9 cellular contexts compared by ENCODE assay signal in genomic region chr21:33914188-33914587, GRCh38. TPM values are rescaled to one million over a fixed set of nuclear protein-coding genes. Genes with fewer than 3 reads are reported as not detected.
DNase-seq lines count a peak whose midpoint lies in the region; ATAC-seq and TF ChIP-seq lines count a peak whose summit lies in the region.
"Had no signal": no experiment of that assay in that cellular context is flagged by ENCODE, and none has a peak within 500 bp of the region (broad histone marks: within the 10 kb centered on the region; RNA-seq: fewer than 3 reads in every experiment).

No MANE protein-coding gene starts in this region.

- H3K4me2 ChIP-seq in Loucy (ENCODE audit: low read depth, low read length, poor library complexity, severe bottlenecking), result peak overlapping the region; percentile 94
- H3K4me2 ChIP-seq in osteoblast (ENCODE audit: insufficient read depth, low read length), result peak overlapping the region; percentile 95

- peaks cover 18 to 34% of the 10 kb centered on the region in 2 donors for H3K4me1 Mint-ChIP-seq in effector memory CD8-positive, alpha-beta T cell (ENCODE audit: low read depth in 2 of 2)

- H3K9me3 ChIP-seq in Loucy (ENCODE audit: insufficient read depth, low read depth, low read length), result no peaks in the 10 kb centered on the region
- H3K9me3 ChIP-seq in osteoblast (ENCODE audit: low read depth, low read length), result no peaks in the 10 kb centered on the region

- no peaks in the 10 kb centered on the region for H3K9me2 ChIP-seq in Loucy (replicated peaks; ENCODE audit: low read depth, low read length)

- H3K4me3 ChIP-seq in GM06990 (replicated peaks; ENCODE audit: low read depth, low read length) (peak overlapping the region; percentile 96), Loucy (ENCODE audit: low read length, poor library complexity, severe bottlenecking) (peak overlapping the region; percentile 87), osteoblast (ENCODE audit: insufficient read depth, low read length) (no peak overlapping the region)

- H3K27ac Mint-ChIP-seq in effector memory CD8-positive, alpha-beta T cell, result peak overlapping the region; percentile 53 to 98

- peak overlapping the region; percentile 94 for H3K9ac ChIP-seq in Loucy (ENCODE audit: low read depth, low read length, poor library complexity, severe bottlenecking)

- no peak for ATAC-seq in effector memory CD8-positive, alpha-beta T cell (replicated peaks)
- no peak for ATAC-seq in HG03460 (IDR thresholded peaks at IDR 0.05; ENCODE audit: unreplicated experiment)

- H3K36me3 ChIP-seq in GM06990 (ENCODE audit: control insufficient read depth, insufficient read depth, low read length), result peaks cover 7% of the 10 kb centered on the region
- H3K36me3 ChIP-seq in Loucy (ENCODE audit: insufficient read depth, low read length), result peaks cover 15% of the 10 kb centered on the region; the same call in 1 of the 2 replicates
- peaks cover 32% of the 10 kb centered on the region for H3K36me3 ChIP-seq in osteoblast (ENCODE audit: insufficient read depth, low read length)

- H3K4me1 ChIP-seq in Loucy (ENCODE audit: insufficient read depth, low read length, poor library complexity, severe bottlenecking) (peaks cover 35% of the 10 kb centered on the region), osteoblast (ENCODE audit: insufficient read depth, low read length) (peaks cover 17% of the 10 kb centered on the region)

- TF ChIP-seq CTCF in GM06990 (IDR thresholded peaks at IDR 0.05; ENCODE audit: insufficient read depth, low read length, poor library complexity, severe bottlenecking) (no peak), Loucy (conservative IDR thresholded peaks at IDR 0.05; ENCODE audit: low read length) (no peak), osteoblast (IDR thresholded peaks at IDR 0.05; ENCODE audit: extremely low read depth, low read depth, low read length) (no peak)

- no peak for DNase-seq in GM06990 (ENCODE audit: extremely low read depth, insufficient read length)
- no peak for DNase-seq in effector memory CD8-positive, alpha-beta T cell
- DNase-seq in osteoblast (ENCODE audit: insufficient read length, low spot score, missing footprints), result no peak
- DNase-seq in NCI-H774 (lab: John Stamatoyannopoulos, UW), result no peak
- DNase-seq in cortex of kidney (lab: John Stamatoyannopoulos, UW), result no peak
- DNase-seq: effector CD8-positive, alpha-beta T cell; NCI-H69 had no signal

- H3K27me3 ChIP-seq in GM06990 (replicated peaks; ENCODE audit: control insufficient read depth, insufficient read depth, low read length) (no peaks in the 10 kb centered on the region), Loucy (ENCODE audit: insufficient read depth, low read length, poor library complexity, severe bottlenecking) (peaks cover 4% of the 10 kb centered on the region), osteoblast (ENCODE audit: insufficient read depth, low read length) (no peaks in the 10 kb centered on the region)

- H3F3A ChIP-seq in Loucy (ENCODE audit: low read depth), result no peaks in the 10 kb centered on the region

- H3K79me2 ChIP-seq in Loucy (ENCODE audit: insufficient read depth, low read length), result peaks cover 57% of the 10 kb centered on the region
- peaks cover 33% of the 10 kb centered on the region for H3K79me2 ChIP-seq in osteoblast (ENCODE audit: insufficient read depth, low read length)

- H3K27ac ChIP-seq in osteoblast (ENCODE audit: low read depth, low read length), result no peak overlapping the region

- H3K4me3 Mint-ChIP-seq in effector memory CD8-positive, alpha-beta T cell, result peak overlapping the region; percentile 98 to 99

- H2AFZ ChIP-seq in Loucy (ENCODE audit: low read length) (no peak overlapping the region), osteoblast (ENCODE audit: low read length) (no peak overlapping the region)

- peaks cover 48% of the 10 kb centered on the region for H3K36me3 Mint-ChIP-seq in effector memory CD8-positive, alpha-beta T cell (ENCODE audit: insufficient read depth)

- H3K9me3 Mint-ChIP-seq in effector memory CD8-positive, alpha-beta T cell, result no peaks in the 10 kb centered on the region

- no peaks in the 10 kb centered on the region for H3K27me3 Mint-ChIP-seq in effector memory CD8-positive, alpha-beta T cell

- H4K20me1 ChIP-seq in Loucy (ENCODE audit: insufficient read depth, low read length, poor library complexity, severe bottlenecking) (peaks cover 10% of the 10 kb centered on the region), osteoblast (ENCODE audit: insufficient read depth, low read length) (peaks cover 6% of the 10 kb centered on the region)

RNA-seq across cellular contexts. Expression of gene ATP5PO, which starts 1.4 kb away (rescaled TPM):
- 115 and 128 TPM in 2 replicates for total RNA-seq in osteoblast
